13 cellular contexts compared by ENCODE assay signal in the genomic region with DNA sequence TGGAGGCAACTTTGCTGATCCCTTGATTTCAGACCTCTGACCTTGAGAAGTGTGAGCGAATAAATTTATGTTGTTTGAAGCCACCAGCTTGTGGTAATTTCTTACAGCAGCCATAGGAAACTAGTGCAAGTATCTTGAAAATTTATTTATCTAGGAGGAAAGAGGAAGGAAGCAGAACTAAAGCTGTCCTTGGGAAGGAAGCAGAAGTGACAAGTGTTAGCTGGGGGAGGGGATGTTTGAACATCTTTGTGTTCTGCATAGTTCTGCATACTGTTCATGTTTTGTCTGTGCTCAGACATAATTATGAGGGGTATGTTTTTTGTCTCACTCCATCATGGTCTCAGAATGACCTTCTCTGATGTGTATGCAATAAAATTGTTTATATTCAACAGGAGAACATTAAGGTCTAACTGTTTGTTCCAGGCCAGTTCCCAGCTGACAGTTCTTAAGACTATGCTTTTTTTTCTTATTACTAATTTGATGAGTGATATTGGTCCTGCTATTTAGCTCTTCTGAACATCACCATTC.
"Had no signal": no experiment of that assay in that cellular context is flagged by ENCODE, and none has a peak within 500 bp of the region (broad histone marks: within the 10 kb centered on the region; RNA-seq: fewer than 3 reads in every experiment).

No MANE protein-coding gene starts in this region.

- H3K4me1 ChIP-seq: gastrocnemius medialis had no signal

- ATAC-seq: activated CD4-positive, alpha-beta T cell treated with anti-CD3 and anti-CD28 coated beads for 36 hours; gastrocnemius medialis; left colon; mucosa of descending colon; naive thymus-derived CD4-positive, alpha-beta T cell; stimulated activated effector memory CD8-positive, alpha-beta T cell treated with anti-CD3 and anti-CD28 coated beads, Interleukin-12 subunit alpha, Interleukin-12 subunit beta, amount 100 ng/mL, for 72 hours had no signal

- H3K36me3 ChIP-seq: cardiac muscle cell, gastrocnemius medialis, ovary had no signal

- H3K27ac ChIP-seq: cardiac muscle cell, gastrocnemius medialis, ovary had no signal

- H3K27me3 ChIP-seq: cardiac muscle cell, gastrocnemius medialis, ovary had no signal

- DNase-seq: activated CD4-positive, alpha-beta memory T cell treated with anti-CD3 and anti-CD28 coated beads for 36 hours; activated CD4-positive, alpha-beta T cell treated with anti-CD3 and anti-CD28 coated beads for 36 hours; activated naive CD4-positive, alpha-beta T cell treated with anti-CD3 and anti-CD28 coated beads, Interleukin-2, amount 50 U/mL, for 16 hours; activated T-cell treated with anti-CD3 and anti-CD28 coated beads, Interleukin-2, amount 50 U/mL, for 24 hours; gastrocnemius medialis; left colon; mucosa of descending colon; naive thymus-derived CD4-positive, alpha-beta T cell; ovary; stimulated activated CD4-positive, alpha-beta T cell treated with anti-CD3 and anti-CD28 coated beads, Interleukin-12 subunit alpha, Interleukin-12 subunit beta, amount 100 ng/mL, for 4 hours; stimulated activated CD4-positive, alpha-beta T cell treated with anti-CD3 and anti-CD28 coated beads, Interleukin-2, amount 100 ng/mL, for 24 hours had no signal

- H3K9me3 ChIP-seq: gastrocnemius medialis, ovary had no signal

- H3K4me3 ChIP-seq: cardiac muscle cell, gastrocnemius medialis, mucosa of descending colon, ovary had no signal
